In genomic region chr14:58077621-58078020, GRCh38 we compare ENCODE assay signal across 19 cellular contexts.
DNase-seq lines count a peak whose midpoint lies in the region; ATAC-seq, FAIRE-seq and TF ChIP-seq lines count a peak whose summit lies in the region.
"Had no signal": no experiment of that assay in that cellular context is flagged by ENCODE, and none has a peak within 500 bp of the region (broad histone marks: within the 10 kb centered on the region; RNA-seq: fewer than 3 reads in every experiment).

No MANE protein-coding gene starts in this region.

- H3K36me3 ChIP-seq in osteoblast (ENCODE audit: insufficient read depth, low read length), result no peaks in the 10 kb centered on the region
- no peaks in the 10 kb centered on the region for H3K36me3 ChIP-seq in endodermal cell (ENCODE audit: control insufficient read depth, insufficient read depth, low read length)
- H3K36me3 ChIP-seq: BE2C, upper lobe of right lung had no signal

- peaks cover 16% of the 10 kb centered on the region for H3K36me3 Mint-ChIP-seq in endodermal cell (ENCODE audit: low read depth)
- no peaks in the 10 kb centered on the region for H3K36me3 Mint-ChIP-seq in stimulated activated naive B cell treated with anti-CD40 and anti-IgM and Interleukin-4, amounts not matched to agents 10 μg/mL and 1 μg/mL and 100 μg/mL, for 72 hours

- H3K27ac ChIP-seq in epithelial cell of prostate, result peak overlapping the region; percentile 32
- H3K27ac ChIP-seq in osteoblast (ENCODE audit: low read depth, low read length), result peak overlapping the region; percentile 67
- no peak overlapping the region for H3K27ac ChIP-seq in endodermal cell (ENCODE audit: low read depth, low read length)
- H3K27ac ChIP-seq: parathyroid adenoma, upper lobe of right lung had no signal

- in situ Hi-C loops in Caki2 (cut with HindIII; ENCODE audit: low pct_unique_long_range_greater_than_20kb, low sequenced_read_pairs), result no loop called here

- no peak for ATAC-seq in stimulated activated naive B cell treated with anti-CD40 and anti-IgM and Interleukin-4, amounts not matched to agents 10 μg/mL and 1 μg/mL and 100 μg/mL, for 72 hours (replicated peaks)
- no peak for ATAC-seq in HG03196 (IDR thresholded peaks at IDR 0.05; ENCODE audit: unreplicated experiment)
- ATAC-seq: activated CD8-positive, alpha-beta T cell treated with anti-CD3 and anti-CD28 coated beads for 36 hours; esophagus mucosa; GM12878; upper lobe of right lung had no signal

- peak; percentile 83 for FAIRE-seq in RCC 7860 (lab: Jason Lieb, UNC)
- FAIRE-seq: GM12878 had no signal

- H3K4me3 Mint-ChIP-seq in endodermal cell, result no peak overlapping the region
- H3K4me3 Mint-ChIP-seq in stimulated activated naive B cell treated with anti-CD40 and anti-IgM and Interleukin-4, amounts not matched to agents 10 μg/mL and 1 μg/mL and 100 μg/mL, for 72 hours, result no peak overlapping the region
- H3K4me3 Mint-ChIP-seq: activated CD8-positive, alpha-beta T cell treated with anti-CD3 and anti-CD28 coated beads for 36 hours; central memory CD8-positive, alpha-beta T cell had no signal

- DNase-seq in Caki2 (ENCODE audit: low read depth) (peak; percentile 23), RCC 7860 (ENCODE audit: low spot score) (peak; percentile 72), epithelial cell of prostate (ENCODE audit: low read depth, low spot score) (no peak), osteoblast (ENCODE audit: insufficient read length, low spot score, missing footprints) (no peak), endodermal cell (no peak), NCI-H345 treated with DMSO at 0.1 percent for 48 hours (lab: John Stamatoyannopoulos, UW; ENCODE audit: unreplicated experiment) (no peak)
- no peak for DNase-seq in stimulated activated naive B cell treated with anti-CD40 and anti-IgM and Interleukin-4, amounts not matched to agents 10 μg/mL and 1 μg/mL and 100 μg/mL, for 72 hours
- DNase-seq: activated CD8-positive, alpha-beta T cell treated with anti-CD3 and anti-CD28 coated beads for 36 hours; activated effector memory CD4-positive, alpha-beta T cell treated with Interleukin-2 at 50 U/mL for 16 hours; BE2C; DMS79 treated with DMSO at 0.1 percent for 48 hours; NCI-H2107; SHP77 treated with DMSO at 0.1 percent for 48 hours; upper lobe of right lung had no signal

- H3K4me2 ChIP-seq in osteoblast (ENCODE audit: insufficient read depth, low read length), result peak overlapping the region; percentile 24

- H3K4me3 ChIP-seq in osteoblast (ENCODE audit: insufficient read depth, low read length) (no peak overlapping the region), endodermal cell (ENCODE audit: low read length) (no peak overlapping the region)
- H3K4me3 ChIP-seq: GM12878, upper lobe of right lung had no signal

- H3K4me1 ChIP-seq in osteoblast (ENCODE audit: insufficient read depth, low read length) (peaks cover 33% of the 10 kb centered on the region), endodermal cell (ENCODE audit: control insufficient read depth, insufficient read depth, low read length) (no peaks in the 10 kb centered on the region)
- H3K4me1 ChIP-seq: BE2C, parathyroid adenoma had no signal

- H3K27me3 Mint-ChIP-seq in endodermal cell (ENCODE audit: insufficient read depth), result no peaks in the 10 kb centered on the region
- peaks cover 0 to 11% of the 10 kb centered on the region in 2 donors for H3K27me3 Mint-ChIP-seq in stimulated activated naive B cell treated with anti-CD40 and anti-IgM and Interleukin-4, amounts not matched to agents 10 μg/mL and 1 μg/mL and 100 μg/mL, for 72 hours
- H3K27me3 Mint-ChIP-seq: central memory CD8-positive, alpha-beta T cell had no signal

- no peak overlapping the region for H3K9ac ChIP-seq in endodermal cell (ENCODE audit: extremely low read depth, low read length, poor library complexity, severe bottlenecking)
- H3K9ac ChIP-seq: parathyroid adenoma had no signal

- H3K27me3 ChIP-seq in osteoblast (ENCODE audit: insufficient read depth, low read length) (no peaks in the 10 kb centered on the region), endodermal cell (ENCODE audit: control insufficient read depth, insufficient read depth, low read length, poor library complexity, severe bottlenecking) (no peaks in the 10 kb centered on the region)
- H3K27me3 ChIP-seq: BE2C, upper lobe of right lung had no signal

- H3K79me2 ChIP-seq in osteoblast (ENCODE audit: insufficient read depth, low read length), result no peaks in the 10 kb centered on the region
- H3K79me2 ChIP-seq: parathyroid adenoma had no signal

- no peak overlapping the region for H3K27ac Mint-ChIP-seq in endodermal cell
- no peak overlapping the region for H3K27ac Mint-ChIP-seq in stimulated activated naive B cell treated with anti-CD40 and anti-IgM and Interleukin-4, amounts not matched to agents 10 μg/mL and 1 μg/mL and 100 μg/mL, for 72 hours
- H3K27ac Mint-ChIP-seq: activated CD8-positive, alpha-beta T cell treated with anti-CD3 and anti-CD28 coated beads for 36 hours had no signal

- no peak overlapping the region for H2AFZ ChIP-seq in osteoblast (ENCODE audit: low read length)
- H2AFZ ChIP-seq: parathyroid adenoma had no signal

- H4K20me1 ChIP-seq in osteoblast (ENCODE audit: insufficient read depth, low read length), result no peaks in the 10 kb centered on the region

- H3K9me3 Mint-ChIP-seq in endodermal cell, result no peaks in the 10 kb centered on the region
- H3K9me3 Mint-ChIP-seq in stimulated activated naive B cell treated with anti-CD40 and anti-IgM and Interleukin-4, amounts not matched to agents 10 μg/mL and 1 μg/mL and 100 μg/mL, for 72 hours, result no peaks in the 10 kb centered on the region
- H3K9me3 Mint-ChIP-seq: activated CD8-positive, alpha-beta T cell treated with anti-CD3 and anti-CD28 coated beads for 36 hours; central memory CD8-positive, alpha-beta T cell had no signal

- WGBS in endodermal cell (ENCODE audit: insufficient coverage in 1 of 2, insufficient read length in 1 of 2), 2 experiments, result 88 to 100% methylated on average over 1 of the region's 1 CpG

- peaks cover 6% of the 10 kb centered on the region for H3K4me1 Mint-ChIP-seq in endodermal cell
- H3K4me1 Mint-ChIP-seq in stimulated activated naive B cell treated with anti-CD40 and anti-IgM and Interleukin-4, amounts not matched to agents 10 μg/mL and 1 μg/mL and 100 μg/mL, for 72 hours, result no peaks in the 10 kb centered on the region
- H3K4me1 Mint-ChIP-seq: central memory CD8-positive, alpha-beta T cell had no signal

- no peak for TF ChIP-seq CTCF in osteoblast (IDR thresholded peaks at IDR 0.05; ENCODE audit: extremely low read depth, low read depth, low read length)
- no peak for TF ChIP-seq CTCF in endodermal cell (conservative IDR thresholded peaks at IDR 0.05)

- no peaks in the 10 kb centered on the region for H3K9me3 ChIP-seq in osteoblast (ENCODE audit: low read depth, low read length)
- no peaks in the 10 kb centered on the region for H3K9me3 ChIP-seq in endodermal cell (ENCODE audit: control insufficient read depth, low read length)
- H3K9me3 ChIP-seq: BE2C, upper lobe of right lung had no signal

Comparison
In these comparisons a context has a peak if more than half of its experiments do, and no peak if none do; other contexts are left out.
1. DNase-seq: peak in Caki2 (single experiment) and RCC 7860 (single experiment); none in epithelial cell of prostate (single experiment), osteoblast (single experiment), endodermal cell (single experiment), stimulated activated naive B cell treated with anti-CD40 and anti-IgM and Interleukin-4, amounts not matched to agents 10 μg/mL and 1 μg/mL and 100 μg/mL, for 72 hours (single experiment) and NCI-H345 treated with DMSO at 0.1 percent for 48 hours (single experiment).